Comparison of ENCODE assay signal across 1 cellular context in the genomic region with DNA sequence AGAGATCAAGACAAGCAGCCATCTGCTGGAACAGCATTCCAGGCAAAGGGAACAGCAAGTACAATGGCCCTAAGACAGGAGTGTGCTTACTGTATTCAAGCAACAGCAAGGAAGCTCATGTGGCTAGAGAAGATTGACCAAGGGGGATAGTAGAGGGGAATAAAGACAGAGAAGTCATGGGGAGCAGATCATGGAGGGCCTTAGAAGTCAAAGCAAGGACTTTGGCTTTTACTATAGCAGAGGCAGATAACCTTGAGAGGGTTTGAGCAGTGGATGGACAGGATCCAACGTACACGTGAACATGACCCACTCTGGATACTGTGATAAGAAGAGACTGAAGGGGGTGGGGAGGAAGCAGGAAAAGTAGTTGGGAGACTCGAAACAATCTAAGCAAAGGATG.
TF ChIP-seq lines count a peak whose summit lies in the region.

No MANE protein-coding gene starts in this region.

TF ChIP-seq in K562, 482 proteins besides CTCF, POLR2A, EP300 and RAD21 (continued from another document and continues in another):
- TF ChIP-seq, protein P1, sequence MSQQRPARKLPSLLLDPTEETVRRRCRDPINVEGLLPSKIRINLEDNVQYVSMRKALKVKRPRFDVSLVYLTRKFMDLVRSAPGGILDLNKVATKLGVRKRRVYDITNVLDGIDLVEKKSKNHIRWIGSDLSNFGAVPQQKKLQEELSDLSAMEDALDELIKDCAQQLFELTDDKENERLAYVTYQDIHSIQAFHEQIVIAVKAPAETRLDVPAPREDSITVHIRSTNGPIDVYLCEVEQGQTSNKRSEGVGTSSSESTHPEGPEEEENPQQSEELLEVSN (IDR thresholded peaks at IDR 0.05; ENCODE audit: borderline replicate concordance in 1 of 2, extremely low read depth in 1 of 2, insufficient read depth in 1 of 2, insufficient read length in 1 of 2, low read depth in 1 of 2, low read length in 1 of 2, poor library complexity in 1 of 2, severe bottlenecking in 1 of 2): no peak
- TF ChIP-seq GTF2A2 (tag; IDR thresholded peaks at IDR 0.05): no peak
- no peak for TF ChIP-seq KDM5B (IDR thresholded peaks at IDR 0.05; ENCODE audit: insufficient replicate concordance, low read depth, low read length)
- TF ChIP-seq BHLHE40 (IDR thresholded peaks at IDR 0.05; ENCODE audit: low read length): peak; percentile 77
- TF ChIP-seq RUNX1 (IDR thresholded peaks at IDR 0.05; ENCODE audit: low read depth): no peak
- no peak for TF ChIP-seq MYC (IDR thresholded peaks at IDR 0.05; ENCODE audit: low read depth, low read length)
- no peak for TF ChIP-seq MYC (CRISPR knock-in tag; IDR thresholded peaks at IDR 0.05; ENCODE audit: borderline replicate concordance, low read depth)
- TF ChIP-seq CBFA2T2 (conservative IDR thresholded peaks at IDR 0.05): peak; percentile 51
- no peak for TF ChIP-seq ZNF311 (CRISPR knock-in tag; IDR thresholded peaks at IDR 0.05)
- peak; percentile 28; the same call in 1 of the 2 replicates for TF ChIP-seq POLR2AphosphoS5 (IDR thresholded peaks at IDR 0.05; ENCODE audit: control insufficient read depth, insufficient read depth, low read depth, low read length)
- no peak for TF ChIP-seq ZC3H11A (IDR thresholded peaks at IDR 0.05; ENCODE audit: low read depth, low read length)
- TF ChIP-seq NR2C1 (IDR thresholded peaks at IDR 0.05): no peak
- TF ChIP-seq NR2C1 (tag; IDR thresholded peaks at IDR 0.05): no peak
- TF ChIP-seq SRF (CRISPR knock-in tag; IDR thresholded peaks at IDR 0.05): no peak
- TF ChIP-seq, protein P2, sequence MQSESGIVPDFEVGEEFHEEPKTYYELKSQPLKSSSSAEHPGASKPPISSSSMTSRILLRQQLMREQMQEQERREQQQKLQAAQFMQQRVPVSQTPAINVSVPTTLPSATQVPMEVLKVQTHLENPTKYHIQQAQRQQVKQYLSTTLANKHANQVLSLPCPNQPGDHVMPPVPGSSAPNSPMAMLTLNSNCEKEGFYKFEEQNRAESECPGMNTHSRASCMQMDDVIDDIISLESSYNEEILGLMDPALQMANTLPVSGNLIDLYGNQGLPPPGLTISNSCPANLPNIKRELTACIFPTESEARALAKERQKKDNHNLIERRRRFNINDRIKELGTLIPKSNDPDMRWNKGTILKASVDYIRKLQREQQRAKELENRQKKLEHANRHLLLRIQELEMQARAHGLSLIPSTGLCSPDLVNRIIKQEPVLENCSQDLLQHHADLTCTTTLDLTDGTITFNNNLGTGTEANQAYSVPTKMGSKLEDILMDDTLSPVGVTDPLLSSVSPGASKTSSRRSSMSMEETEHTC (IDR thresholded peaks at IDR 0.05): no peak
- TF ChIP-seq, protein P3, sequence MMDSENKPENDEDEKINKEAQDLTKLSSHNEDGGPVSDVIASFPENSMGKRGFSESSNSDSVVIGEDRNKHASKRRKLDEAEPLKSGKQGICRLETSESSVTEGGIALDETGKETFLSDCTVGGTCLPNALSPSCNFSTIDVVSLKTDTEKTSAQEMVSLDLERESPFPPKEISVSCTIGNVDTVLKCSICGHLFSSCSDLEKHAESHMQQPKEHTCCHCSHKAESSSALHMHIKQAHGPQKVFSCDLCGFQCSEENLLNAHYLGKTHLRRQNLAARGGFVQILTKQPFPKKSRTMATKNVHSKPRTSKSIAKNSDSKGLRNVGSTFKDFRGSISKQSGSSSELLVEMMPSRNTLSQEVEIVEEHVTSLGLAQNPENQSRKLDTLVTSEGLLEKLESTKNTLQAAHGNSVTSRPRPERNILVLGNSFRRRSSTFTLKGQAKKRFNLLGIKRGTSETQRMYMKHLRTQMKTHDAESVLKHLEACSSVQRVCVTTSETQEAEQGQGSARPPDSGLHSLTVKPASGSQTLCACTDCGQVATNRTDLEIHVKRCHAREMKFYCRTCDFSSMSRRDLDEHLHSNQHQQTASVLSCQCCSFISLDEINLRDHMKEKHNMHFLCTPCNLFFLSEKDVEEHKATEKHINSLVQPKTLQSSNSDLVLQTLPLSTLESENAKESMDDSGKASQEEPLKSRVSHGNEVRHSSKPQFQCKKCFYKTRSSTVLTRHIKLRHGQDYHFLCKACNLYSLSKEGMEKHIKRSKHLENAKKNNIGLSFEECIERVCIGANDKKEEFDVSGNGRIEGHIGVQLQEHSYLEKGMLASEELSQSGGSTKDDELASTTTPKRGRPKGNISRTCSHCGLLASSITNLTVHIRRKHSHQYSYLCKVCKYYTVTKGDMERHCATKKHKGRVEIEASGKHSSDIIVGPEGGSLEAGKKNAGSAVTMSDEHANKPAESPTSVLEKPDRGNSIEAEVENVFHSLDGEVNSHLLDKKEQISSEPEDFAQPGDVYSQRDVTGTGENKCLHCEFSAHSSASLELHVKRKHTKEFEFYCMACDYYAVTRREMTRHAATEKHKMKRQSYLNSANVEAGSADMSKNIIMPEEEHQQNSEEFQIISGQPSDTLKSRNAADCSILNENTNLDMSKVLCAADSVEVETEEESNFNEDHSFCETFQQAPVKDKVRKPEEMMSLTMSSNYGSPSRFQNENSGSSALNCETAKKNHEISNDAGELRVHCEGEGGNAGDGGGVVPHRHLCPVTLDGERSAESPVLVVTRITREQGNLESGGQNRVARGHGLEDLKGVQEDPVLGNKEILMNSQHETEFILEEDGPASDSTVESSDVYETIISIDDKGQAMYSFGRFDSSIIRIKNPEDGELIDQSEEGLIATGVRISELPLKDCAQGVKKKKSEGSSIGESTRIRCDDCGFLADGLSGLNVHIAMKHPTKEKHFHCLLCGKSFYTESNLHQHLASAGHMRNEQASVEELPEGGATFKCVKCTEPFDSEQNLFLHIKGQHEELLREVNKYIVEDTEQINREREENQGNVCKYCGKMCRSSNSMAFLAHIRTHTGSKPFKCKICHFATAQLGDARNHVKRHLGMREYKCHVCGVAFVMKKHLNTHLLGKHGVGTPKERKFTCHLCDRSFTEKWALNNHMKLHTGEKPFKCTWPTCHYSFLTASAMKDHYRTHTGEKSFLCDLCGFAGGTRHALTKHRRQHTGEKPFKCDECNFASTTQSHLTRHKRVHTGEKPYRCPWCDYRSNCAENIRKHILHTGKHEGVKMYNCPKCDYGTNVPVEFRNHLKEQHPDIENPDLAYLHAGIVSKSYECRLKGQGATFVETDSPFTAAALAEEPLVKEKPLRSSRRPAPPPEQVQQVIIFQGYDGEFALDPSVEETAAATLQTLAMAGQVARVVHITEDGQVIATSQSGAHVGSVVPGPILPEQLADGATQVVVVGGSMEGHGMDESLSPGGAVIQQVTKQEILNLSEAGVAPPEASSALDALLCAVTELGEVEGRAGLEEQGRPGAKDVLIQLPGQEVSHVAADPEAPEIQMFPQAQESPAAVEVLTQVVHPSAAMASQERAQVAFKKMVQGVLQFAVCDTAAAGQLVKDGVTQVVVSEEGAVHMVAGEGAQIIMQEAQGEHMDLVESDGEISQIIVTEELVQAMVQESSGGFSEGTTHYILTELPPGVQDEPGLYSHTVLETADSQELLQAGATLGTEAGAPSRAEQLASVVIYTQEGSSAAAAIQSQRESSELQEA (IDR thresholded peaks at IDR 0.05; ENCODE audit: low read depth): no peak
- TF ChIP-seq ZNF232 (CRISPR knock-in tag; IDR thresholded peaks at IDR 0.05): no peak
- TF ChIP-seq, protein P4, sequence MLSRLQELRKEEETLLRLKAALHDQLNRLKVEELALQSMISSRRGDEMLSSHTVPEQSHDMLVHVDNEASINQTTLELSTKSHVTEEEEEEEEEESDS (CRISPR knock-in tag; IDR thresholded peaks at IDR 0.05): no peak
- TF ChIP-seq BRCA1 (IDR thresholded peaks at IDR 0.05): no peak
- TF ChIP-seq BRCA1 (CRISPR knock-in tag; IDR thresholded peaks at IDR 0.05): no peak
- TF ChIP-seq SIX5 (IDR thresholded peaks at IDR 0.05; ENCODE audit: borderline replicate concordance in 1 of 2, insufficient read depth in 1 of 2, low read depth in 1 of 2, low read length in 2 of 2): no peak
- TF ChIP-seq, protein P5, sequence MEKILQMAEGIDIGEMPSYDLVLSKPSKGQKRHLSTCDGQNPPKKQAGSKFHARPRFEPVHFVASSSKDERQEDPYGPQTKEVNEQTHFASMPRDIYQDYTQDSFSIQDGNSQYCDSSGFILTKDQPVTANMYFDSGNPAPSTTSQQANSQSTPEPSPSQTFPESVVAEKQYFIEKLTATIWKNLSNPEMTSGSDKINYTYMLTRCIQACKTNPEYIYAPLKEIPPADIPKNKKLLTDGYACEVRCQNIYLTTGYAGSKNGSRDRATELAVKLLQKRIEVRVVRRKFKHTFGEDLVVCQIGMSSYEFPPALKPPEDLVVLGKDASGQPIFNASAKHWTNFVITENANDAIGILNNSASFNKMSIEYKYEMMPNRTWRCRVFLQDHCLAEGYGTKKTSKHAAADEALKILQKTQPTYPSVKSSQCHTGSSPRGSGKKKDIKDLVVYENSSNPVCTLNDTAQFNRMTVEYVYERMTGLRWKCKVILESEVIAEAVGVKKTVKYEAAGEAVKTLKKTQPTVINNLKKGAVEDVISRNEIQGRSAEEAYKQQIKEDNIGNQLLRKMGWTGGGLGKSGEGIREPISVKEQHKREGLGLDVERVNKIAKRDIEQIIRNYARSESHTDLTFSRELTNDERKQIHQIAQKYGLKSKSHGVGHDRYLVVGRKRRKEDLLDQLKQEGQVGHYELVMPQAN (IDR thresholded peaks at IDR 0.05; ENCODE audit: borderline replicate concordance): no peak
- TF ChIP-seq, protein P6, sequence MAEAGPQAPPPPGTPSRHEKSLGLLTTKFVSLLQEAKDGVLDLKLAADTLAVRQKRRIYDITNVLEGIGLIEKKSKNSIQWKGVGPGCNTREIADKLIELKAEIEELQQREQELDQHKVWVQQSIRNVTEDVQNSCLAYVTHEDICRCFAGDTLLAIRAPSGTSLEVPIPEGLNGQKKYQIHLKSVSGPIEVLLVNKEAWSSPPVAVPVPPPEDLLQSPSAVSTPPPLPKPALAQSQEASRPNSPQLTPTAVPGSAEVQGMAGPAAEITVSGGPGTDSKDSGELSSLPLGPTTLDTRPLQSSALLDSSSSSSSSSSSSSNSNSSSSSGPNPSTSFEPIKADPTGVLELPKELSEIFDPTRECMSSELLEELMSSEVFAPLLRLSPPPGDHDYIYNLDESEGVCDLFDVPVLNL (CRISPR knock-in tag; IDR thresholded peaks at IDR 0.05; ENCODE audit: low read depth): no peak
- no peak for TF ChIP-seq MEIS2 (IDR thresholded peaks at IDR 0.05; ENCODE audit: partially characterized antibody)
- no peak for TF ChIP-seq NFXL1 (CRISPR knock-in tag; IDR thresholded peaks at IDR 0.05)
- TF ChIP-seq ESRRA (IDR thresholded peaks at IDR 0.05; ENCODE audit: borderline replicate concordance, low read depth): peak; percentile 88
- no peak for TF ChIP-seq KLF1 (tag; IDR thresholded peaks at IDR 0.05)
- 0 out of 4 replicates have a peak, but pooled peaks have one; percentile 26 to 41 for TF ChIP-seq ARNT (IDR thresholded peaks at IDR 0.05)
- TF ChIP-seq, protein P7, sequence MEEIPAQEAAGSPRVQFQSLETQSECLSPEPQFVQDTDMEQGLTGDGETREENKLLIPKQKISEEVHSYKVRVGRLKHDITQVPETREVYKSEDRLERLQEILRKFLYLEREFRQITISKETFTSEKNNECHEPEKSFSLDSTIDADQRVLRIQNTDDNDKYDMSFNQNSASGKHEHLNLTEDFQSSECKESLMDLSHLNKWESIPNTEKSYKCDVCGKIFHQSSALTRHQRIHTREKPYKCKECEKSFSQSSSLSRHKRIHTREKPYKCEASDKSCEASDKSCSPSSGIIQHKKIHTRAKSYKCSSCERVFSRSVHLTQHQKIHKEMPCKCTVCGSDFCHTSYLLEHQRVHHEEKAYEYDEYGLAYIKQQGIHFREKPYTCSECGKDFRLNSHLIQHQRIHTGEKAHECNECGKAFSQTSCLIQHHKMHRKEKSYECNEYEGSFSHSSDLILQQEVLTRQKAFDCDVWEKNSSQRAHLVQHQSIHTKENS (CRISPR knock-in tag; IDR thresholded peaks at IDR 0.05): no peak
- TF ChIP-seq NCOA2 (IDR thresholded peaks at IDR 0.05; ENCODE audit: partially characterized antibody in 2 of 2): no peak
- peak; percentile 80; the same call in 1 of the 2 replicates for TF ChIP-seq CTBP1 (IDR thresholded peaks at IDR 0.05; ENCODE audit: borderline replicate concordance)
- TF ChIP-seq, protein P8, sequence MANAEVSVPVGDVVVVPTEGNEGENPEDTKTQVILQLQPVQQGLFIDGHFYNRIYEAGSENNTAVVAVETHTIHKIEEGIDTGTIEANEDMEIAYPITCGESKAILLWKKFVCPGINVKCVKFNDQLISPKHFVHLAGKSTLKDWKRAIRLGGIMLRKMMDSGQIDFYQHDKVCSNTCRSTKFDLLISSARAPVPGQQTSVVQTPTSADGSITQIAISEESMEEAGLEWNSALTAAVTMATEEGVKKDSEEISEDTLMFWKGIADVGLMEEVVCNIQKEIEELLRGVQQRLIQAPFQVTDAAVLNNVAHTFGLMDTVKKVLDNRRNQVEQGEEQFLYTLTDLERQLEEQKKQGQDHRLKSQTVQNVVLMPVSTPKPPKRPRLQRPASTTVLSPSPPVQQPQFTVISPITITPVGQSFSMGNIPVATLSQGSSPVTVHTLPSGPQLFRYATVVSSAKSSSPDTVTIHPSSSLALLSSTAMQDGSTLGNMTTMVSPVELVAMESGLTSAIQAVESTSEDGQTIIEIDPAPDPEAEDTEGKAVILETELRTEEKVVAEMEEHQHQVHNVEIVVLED (CRISPR knock-in tag; IDR thresholded peaks at IDR 0.05): 0 out of 2 replicates have a peak, but pooled peaks have one; percentile 27
- peak; percentile 85 for TF ChIP-seq BCOR (IDR thresholded peaks at IDR 0.05)
- no peak for TF ChIP-seq PRPF4 (IDR thresholded peaks at IDR 0.05; ENCODE audit: insufficient read depth, low read depth, low read length, poor library complexity, severe bottlenecking)
- TF ChIP-seq TAF15 (IDR thresholded peaks at IDR 0.05; ENCODE audit: low read depth, low read length): no peak
- no peak for TF ChIP-seq STAT5B (CRISPR knock-in tag; IDR thresholded peaks at IDR 0.05)
- no peak for TF ChIP-seq XRCC5 (IDR thresholded peaks at IDR 0.05; ENCODE audit: low read depth, low read length)
- no peak for TF ChIP-seq TCF7 (IDR thresholded peaks at IDR 0.05; ENCODE audit: borderline replicate concordance)
- TF ChIP-seq, protein P9, sequence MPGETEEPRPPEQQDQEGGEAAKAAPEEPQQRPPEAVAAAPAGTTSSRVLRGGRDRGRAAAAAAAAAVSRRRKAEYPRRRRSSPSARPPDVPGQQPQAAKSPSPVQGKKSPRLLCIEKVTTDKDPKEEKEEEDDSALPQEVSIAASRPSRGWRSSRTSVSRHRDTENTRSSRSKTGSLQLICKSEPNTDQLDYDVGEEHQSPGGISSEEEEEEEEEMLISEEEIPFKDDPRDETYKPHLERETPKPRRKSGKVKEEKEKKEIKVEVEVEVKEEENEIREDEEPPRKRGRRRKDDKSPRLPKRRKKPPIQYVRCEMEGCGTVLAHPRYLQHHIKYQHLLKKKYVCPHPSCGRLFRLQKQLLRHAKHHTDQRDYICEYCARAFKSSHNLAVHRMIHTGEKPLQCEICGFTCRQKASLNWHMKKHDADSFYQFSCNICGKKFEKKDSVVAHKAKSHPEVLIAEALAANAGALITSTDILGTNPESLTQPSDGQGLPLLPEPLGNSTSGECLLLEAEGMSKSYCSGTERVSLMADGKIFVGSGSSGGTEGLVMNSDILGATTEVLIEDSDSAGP (CRISPR knock-in tag; IDR thresholded peaks at IDR 0.05): no peak
- TF ChIP-seq TRIM24 (IDR thresholded peaks at IDR 0.05): peak in 1 of 2 experiments; percentile 58; a peak in 1 of 4 replicates
- TF ChIP-seq ATF1 (CRISPR knock-in tag; IDR thresholded peaks at IDR 0.05): no peak
- TF ChIP-seq ATF1 (tag; IDR thresholded peaks at IDR 0.05): no peak
- no peak for TF ChIP-seq DDX20 (tag; IDR thresholded peaks at IDR 0.05; ENCODE audit: low read depth)
- peak; percentile 76 for TF ChIP-seq CBFA2T3 (IDR thresholded peaks at IDR 0.05)
- TF ChIP-seq, protein P10, sequence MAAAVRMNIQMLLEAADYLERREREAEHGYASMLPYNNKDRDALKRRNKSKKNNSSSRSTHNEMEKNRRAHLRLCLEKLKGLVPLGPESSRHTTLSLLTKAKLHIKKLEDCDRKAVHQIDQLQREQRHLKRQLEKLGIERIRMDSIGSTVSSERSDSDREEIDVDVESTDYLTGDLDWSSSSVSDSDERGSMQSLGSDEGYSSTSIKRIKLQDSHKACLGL (CRISPR knock-in tag; IDR thresholded peaks at IDR 0.05; ENCODE audit: borderline replicate concordance, poor library complexity, severe bottlenecking): no peak
- no peak for TF ChIP-seq LARP7 (IDR thresholded peaks at IDR 0.05)
